In genomic region chr7:91005861-91006260, GRCh38 we compare ENCODE assay signal across 19 cellular contexts.
DNase-seq lines count a peak whose midpoint lies in the region; TF ChIP-seq lines count a peak whose summit lies in the region.
"Had no signal": no experiment of that assay in that cellular context is flagged by ENCODE, and none has a peak within 500 bp of the region (broad histone marks: within the 10 kb centered on the region; RNA-seq: fewer than 3 reads in every experiment).

No MANE protein-coding gene starts in this region.

- no peak overlapping the region for H2BK12ac ChIP-seq in trophoblast cell (ENCODE audit: low read length)

- DNase-seq in anterior cingulate cortex (lab: John Stamatoyannopoulos, UW), result peak in 36 of 58 donors; percentile 0 to 77 (median 26)
- peak; percentile 74 for DNase-seq in inferior parietal cortex (ENCODE audit: extremely low spot score)
- no peak for DNase-seq in trophoblast cell
- no peak for DNase-seq in SJCRH30
- no peak for DNase-seq in type B pancreatic cell (ENCODE audit: extremely low spot score, unreplicated experiment)
- no peak for DNase-seq in left ventricle myocardium inferior
- DNase-seq: 8988T; ACHN; AML-193; C1 segment of cervical spinal cord; Calu3; CD4-positive, alpha-beta memory T cell; COR-L47; DMS153; DND-41; GOT3; HFFc6 had no signal

- no peak overlapping the region for H3K4me2 ChIP-seq in trophoblast cell (ENCODE audit: low read length)
- H3K4me2 ChIP-seq: A549 had no signal

- H2AFZ ChIP-seq in trophoblast cell (ENCODE audit: insufficient read depth, low read length, poor library complexity), result no peak overlapping the region

- H3K9me3 Mint-ChIP-seq in type B pancreatic cell, result no peaks in the 10 kb centered on the region
- H3K9me3 Mint-ChIP-seq: HFFc6 had no signal

- no peak overlapping the region for H4K12ac ChIP-seq in trophoblast cell (ENCODE audit: low read depth, low read length)

- H3K36me3 Mint-ChIP-seq in type B pancreatic cell, result peaks cover 5% of the 10 kb centered on the region
- H3K36me3 Mint-ChIP-seq: CD4-positive, alpha-beta memory T cell had no signal

- no peak overlapping the region for H4K91ac ChIP-seq in trophoblast cell (ENCODE audit: low read depth, low read length)

- H3K27ac ChIP-seq in trophoblast cell (ENCODE audit: low read depth, low read length) (no peak overlapping the region), SJCRH30 (no peak overlapping the region), left ventricle myocardium inferior (replicated peaks) (no peak overlapping the region)
- H3K27ac ChIP-seq: A549 had no signal

- H3K79me2 ChIP-seq in trophoblast cell (ENCODE audit: control insufficient read depth, insufficient read depth, low read length, poor library complexity), result no peaks in the 10 kb centered on the region

- H2AK5ac ChIP-seq in trophoblast cell (ENCODE audit: low read length), result no peak overlapping the region

- no peak overlapping the region for H3K4me3 ChIP-seq in trophoblast cell (ENCODE audit: low read depth, low read length)
- H3K4me3 ChIP-seq in SJCRH30, result no peak overlapping the region
- no peak overlapping the region for H3K4me3 ChIP-seq in left ventricle myocardium inferior
- H3K4me3 ChIP-seq: A549, HAP-1 had no signal

- H3K4me1 ChIP-seq in trophoblast cell (ENCODE audit: control insufficient read depth in 1 of 2, insufficient read depth in 2 of 2, low read length in 2 of 2) (no peaks in the 10 kb centered on the region), SJCRH30 (peaks cover 23% of the 10 kb centered on the region), left ventricle myocardium inferior (no peaks in the 10 kb centered on the region)
- H3K4me1 ChIP-seq: A549 had no signal

- H3K9me3 ChIP-seq in trophoblast cell (ENCODE audit: insufficient read depth, low read depth, low read length) (peaks cover 2% of the 10 kb centered on the region), SJCRH30 (replicated peaks) (no peaks in the 10 kb centered on the region; the same call in 1 of the 2 replicates), left ventricle myocardium inferior (replicated peaks) (no peaks in the 10 kb centered on the region)
- H3K9me3 ChIP-seq: A549, HAP-1 had no signal

- no peak overlapping the region for H3K27ac Mint-ChIP-seq in type B pancreatic cell
- H3K27ac Mint-ChIP-seq: CD4-positive, alpha-beta memory T cell; HFFc6 had no signal

- TF ChIP-seq CTCF in type B pancreatic cell (conservative IDR thresholded peaks at IDR 0.05), result no peak
- no peak for TF ChIP-seq CTCF in left ventricle myocardium inferior (IDR thresholded peaks at IDR 0.05; ENCODE audit: borderline replicate concordance)

- no peak overlapping the region for H3K4ac ChIP-seq in trophoblast cell (ENCODE audit: low read depth, low read length)

- H3K9ac ChIP-seq in trophoblast cell (ENCODE audit: low read length), result no peak overlapping the region

- H3K27me3 Mint-ChIP-seq in type B pancreatic cell, result no peaks in the 10 kb centered on the region
- H3K27me3 Mint-ChIP-seq: CD4-positive, alpha-beta memory T cell had no signal

- no peak overlapping the region for H3K14ac ChIP-seq in trophoblast cell (ENCODE audit: low read length)

- intact Hi-C loops in left ventricle myocardium inferior (cut with micrococcal nuclease), result no loop called here

- no peak overlapping the region for H3K4me3 Mint-ChIP-seq in type B pancreatic cell
- H3K4me3 Mint-ChIP-seq: CD4-positive, alpha-beta memory T cell; HFFc6 had no signal

- H3K36me3 ChIP-seq in trophoblast cell (ENCODE audit: control insufficient read depth in 1 of 2, insufficient read depth in 2 of 2, low read length in 2 of 2) (peaks cover 0 to 2% of the 10 kb centered on the region in 2 experiments), SJCRH30 (peaks cover 11% of the 10 kb centered on the region), left ventricle myocardium inferior (peaks cover 4% of the 10 kb centered on the region)
- H3K36me3 ChIP-seq: HAP-1 had no signal

- WGBS in trophoblast cell (ENCODE audit: extremely low coverage, insufficient coverage, insufficient read length), result no CpG with 5 or more reads among the region's 8 CpGs

- no peak overlapping the region for H3K18ac ChIP-seq in trophoblast cell (ENCODE audit: low read length)

- H3K4me1 Mint-ChIP-seq in type B pancreatic cell (ENCODE audit: unreplicated experiment), result peaks cover 6% of the 10 kb centered on the region
- H3K4me1 Mint-ChIP-seq: CD4-positive, alpha-beta memory T cell had no signal

- H3K23ac ChIP-seq in trophoblast cell (ENCODE audit: low read length), result peak overlapping the region; percentile 10

- H2BK5ac ChIP-seq in trophoblast cell (ENCODE audit: low read depth, low read length, poor library complexity), result no peak overlapping the region

- no peak overlapping the region for H4K8ac ChIP-seq in trophoblast cell (ENCODE audit: low read depth, low read length)

- H3K79me1 ChIP-seq in trophoblast cell (ENCODE audit: low read length), result no peaks in the 10 kb centered on the region

- H3K27me3 ChIP-seq in trophoblast cell (ENCODE audit: insufficient read depth, low read length), result no peaks in the 10 kb centered on the region
- no peaks in the 10 kb centered on the region for H3K27me3 ChIP-seq in SJCRH30
- no peaks in the 10 kb centered on the region for H3K27me3 ChIP-seq in left ventricle myocardium inferior (ENCODE audit: low read depth)

- H2BK120ac ChIP-seq in trophoblast cell (ENCODE audit: insufficient read depth, low read length, poor library complexity), result no peak overlapping the region

Comparison
In these comparisons a context has a peak if more than half of its experiments do, and no peak if none do; other contexts are left out.
1. DNase-seq: peak in anterior cingulate cortex (36 of 58) and inferior parietal cortex (single experiment); none in trophoblast cell (0 of 2), SJCRH30 (0 of 2), type B pancreatic cell (single experiment) and left ventricle myocardium inferior (single experiment).